ENCODE assay signal across 1 cellular context in genomic region chr11:61961570-61962212, GRCh38.
TF ChIP-seq lines count a peak whose summit lies in the region.

No MANE protein-coding gene starts in this region.

TF ChIP-seq in H1, 55 proteins besides CTCF, POLR2A, EP300 and RAD21:
- TF ChIP-seq KDM1A (IDR thresholded peaks at IDR 0.05; ENCODE audit: borderline replicate concordance, low read length): no peak
- TF ChIP-seq RNF2 (IDR thresholded peaks at IDR 0.05; ENCODE audit: borderline replicate concordance, low read depth, low read length, missing control alignments, poor library complexity, severe bottlenecking): no peak
- TF ChIP-seq MAX (IDR thresholded peaks at IDR 0.05): no peak
- no peak for TF ChIP-seq JUN (IDR thresholded peaks at IDR 0.05; ENCODE audit: low read depth, low read length)
